Comparison of ENCODE assay signal across 8 cellular contexts in the genomic region with DNA sequence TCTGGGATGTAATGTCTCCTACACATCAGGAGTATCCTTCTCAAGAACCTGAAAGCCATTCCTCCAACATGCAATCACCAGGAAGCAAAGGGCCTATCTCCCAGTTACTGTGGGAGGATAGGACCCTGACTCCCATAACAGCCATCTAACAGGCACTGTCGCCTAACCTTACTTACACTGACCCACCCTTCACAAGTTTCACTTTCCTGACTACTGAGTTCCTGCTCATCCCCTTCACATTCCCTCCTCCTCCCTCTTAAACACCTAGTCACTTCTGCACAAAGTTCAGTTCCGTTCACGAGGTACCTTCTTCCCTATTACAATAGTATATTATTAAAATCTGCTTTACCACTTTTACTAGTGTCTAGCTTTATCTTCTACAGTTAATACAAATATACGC. TPM values are rescaled to one million over a fixed set of nuclear protein-coding genes. Genes with fewer than 3 reads are reported as not detected.
A peak's percentile ranks its signal among the peaks of the same experiment; 100 is the strongest.
DNase-seq lines count a peak whose midpoint lies in the region; ATAC-seq and TF ChIP-seq lines count a peak whose summit lies in the region.

No MANE protein-coding gene starts in this region.

- H3K9me3 Mint-ChIP-seq in activated naive CD4-positive, alpha-beta T cell treated with anti-CD3 and anti-CD28 coated beads for 36 hours, result no peaks in the 10 kb centered on the region
- H3K9me3 Mint-ChIP-seq in activated naive CD4-positive, alpha-beta T cell treated with anti-CD3 and anti-CD28 coated beads, Interleukin-2, amount 50 U/mL, for 72 hours, result no peaks in the 10 kb centered on the region
- H3K9me3 Mint-ChIP-seq in activated CD8-positive, alpha-beta T cell treated with anti-CD3 and anti-CD28 coated beads, Interleukin-2, amount 10 ng/mL, durations not matched to agents 7 days and 5 days (ENCODE audit: insufficient read depth), result no peaks in the 10 kb centered on the region

- H3K4me1 Mint-ChIP-seq in activated naive CD4-positive, alpha-beta T cell treated with anti-CD3 and anti-CD28 coated beads for 36 hours (ENCODE audit: low read depth), result peaks cover 47% of the 10 kb centered on the region
- H3K4me1 Mint-ChIP-seq in activated CD8-positive, alpha-beta T cell treated with anti-CD3 and anti-CD28 coated beads, Interleukin-2, amount 10 ng/mL, durations not matched to agents 7 days and 5 days (ENCODE audit: low read depth), result peaks cover 43% of the 10 kb centered on the region

- peaks cover 27% of the 10 kb centered on the region for H3K36me3 Mint-ChIP-seq in activated naive CD4-positive, alpha-beta T cell treated with anti-CD3 and anti-CD28 coated beads for 36 hours (ENCODE audit: low read depth)
- H3K36me3 Mint-ChIP-seq in activated naive CD4-positive, alpha-beta T cell treated with anti-CD3 and anti-CD28 coated beads, Interleukin-2, amount 50 U/mL, for 72 hours, result peaks cover 22 to 37% of the 10 kb centered on the region in 2 donors
- H3K36me3 Mint-ChIP-seq in activated CD8-positive, alpha-beta T cell treated with anti-CD3 and anti-CD28 coated beads, Interleukin-2, amount 10 ng/mL, durations not matched to agents 7 days and 5 days (ENCODE audit: low read depth), result peaks cover 42% of the 10 kb centered on the region

- in situ Hi-C loops in transverse colon (cut with MboI; ENCODE audit: low pct_ligation_motif_present in 1 of 4, low pct_unique_long_range_greater_than_20kb in 1 of 4, low sequenced_read_pairs in 3 of 4), result loop anchor here in 1 of 4 donors (25.0 kb wide), 1 partner anchor 280 kb away; no protein-coding TSS in a partner anchor

- peak overlapping the region in 3 of 4 donors; percentile 61 to 93 (median 86) for H3K4me3 ChIP-seq in transverse colon

- CTCF ChIA-PET in activated naive CD4-positive, alpha-beta T cell treated with anti-CD3 and anti-CD28 coated beads for 36 hours (lab: Charles Lee), result interaction anchor here (0.9 to 1.4 kb wide), 3 partner anchors 10 to 101 kb away, joined by 3 to 6 read pairs (median 5); no protein-coding TSS in a partner anchor
- CTCF ChIA-PET in activated CD8-positive, alpha-beta T cell treated with anti-CD3 and anti-CD28 coated beads, Interleukin-2, amount 10 ng/mL, durations not matched to agents 7 days and 5 days (lab: Charles Lee), result interaction anchor here (1.0 to 8.1 kb wide), 4 partner anchors 8 to 107 kb away, joined by 3 to 56 read pairs (median 5); no protein-coding TSS in a partner anchor

- H3K36me3 ChIP-seq in transverse colon, result no peaks in the 10 kb centered on the region

- no peak for TF ChIP-seq CTCF in transverse colon (IDR thresholded peaks at IDR 0.05)

- no peaks in the 10 kb centered on the region for H3K27me3 ChIP-seq in transverse colon

- POLR2A ChIA-PET in activated CD8-positive, alpha-beta T cell treated with anti-CD3 and anti-CD28 coated beads, Interleukin-2, amount 10 ng/mL, durations not matched to agents 7 days and 5 days (lab: Charles Lee), result interaction anchor here (1.4 to 2.7 kb wide), 3 partner anchors 8 to 15 kb away, joined by 3 to 10 read pairs (median 4); no protein-coding TSS in a partner anchor

- WGBS in transverse colon (ENCODE audit: low coverage in 1 of 2), 2 donors, result 39 to 44% methylated on average over 3 to 4 of the region's 4 CpGs

- no peak for ATAC-seq in activated naive CD4-positive, alpha-beta T cell treated with anti-CD3 and anti-CD28 coated beads, Interleukin-2, amount 50 U/mL, for 72 hours
- ATAC-seq in activated CD8-positive, alpha-beta T cell treated with anti-CD3 and anti-CD28 coated beads, Interleukin-2, amount 10 ng/mL, durations not matched to agents 7 days and 5 days, result no peak
- ATAC-seq in HG02571 (IDR thresholded peaks at IDR 0.05; ENCODE audit: unreplicated experiment), result no peak

- DNase-seq in activated naive CD4-positive, alpha-beta T cell treated with anti-CD3 and anti-CD28 coated beads for 36 hours, result no peak
- no peak for DNase-seq in activated naive CD4-positive, alpha-beta T cell treated with anti-CD3 and anti-CD28 coated beads, Interleukin-2, amount 50 U/mL, for 72 hours (ENCODE audit: low spot score in 2 of 2)
- no peak for DNase-seq in activated CD8-positive, alpha-beta T cell treated with anti-CD3 and anti-CD28 coated beads, Interleukin-2, amount 10 ng/mL, durations not matched to agents 7 days and 5 days
- DNase-seq in kidney tubule cell (ENCODE audit: low spot score) (peak; percentile 4), transverse colon (no peak), head of caudate nucleus (no peak), NCI-H1092 (lab: John Stamatoyannopoulos, UW) (no peak)

- no peaks in the 10 kb centered on the region for H3K9me3 ChIP-seq in transverse colon

- peaks cover 18 to 44% (median 29%) of the 10 kb centered on the region in 4 donors for H3K4me1 ChIP-seq in transverse colon

- intact Hi-C loops in activated naive CD4-positive, alpha-beta T cell treated with anti-CD3 and anti-CD28 coated beads for 36 hours (cut with micrococcal nuclease), result loop anchor here (5.0 kb wide), 1 partner anchor 1410 kb away; the partner anchor contains the start of gene MMD
- intact Hi-C loops in transverse colon (cut with DNase I; ENCODE audit: low total_unique reads), result no loop called here
- intact Hi-C loops in head of caudate nucleus (cut with DNase I), result loop anchor here (5.0 to 10.0 kb wide), 2 partner anchors 80 to 132 kb away; partner anchors contain the start of genes COIL and TRIM25

- TF ChIP-seq EP300 in transverse colon (IDR thresholded peaks at IDR 0.05; ENCODE audit: low read depth), result no peak

- peak overlapping the region; percentile 91 to 94 (median 93) for H3K27ac ChIP-seq in transverse colon

- H3K27ac Mint-ChIP-seq in activated naive CD4-positive, alpha-beta T cell treated with anti-CD3 and anti-CD28 coated beads for 36 hours, result peak overlapping the region; percentile 1
- H3K27ac Mint-ChIP-seq in activated naive CD4-positive, alpha-beta T cell treated with anti-CD3 and anti-CD28 coated beads, Interleukin-2, amount 50 U/mL, for 72 hours, result peak overlapping the region in 1 of 2 donors; percentile 83
- H3K27ac Mint-ChIP-seq in activated CD8-positive, alpha-beta T cell treated with anti-CD3 and anti-CD28 coated beads, Interleukin-2, amount 10 ng/mL, durations not matched to agents 7 days and 5 days, result peak overlapping the region; percentile 21

- H3K27me3 Mint-ChIP-seq in activated naive CD4-positive, alpha-beta T cell treated with anti-CD3 and anti-CD28 coated beads for 36 hours (ENCODE audit: low read depth), result no peaks in the 10 kb centered on the region
- H3K27me3 Mint-ChIP-seq in activated CD8-positive, alpha-beta T cell treated with anti-CD3 and anti-CD28 coated beads, Interleukin-2, amount 10 ng/mL, durations not matched to agents 7 days and 5 days (ENCODE audit: low read depth), result no peaks in the 10 kb centered on the region

- no peak for TF ChIP-seq POLR2A in transverse colon (IDR thresholded peaks at IDR 0.05)

- H3K4me3 Mint-ChIP-seq in activated naive CD4-positive, alpha-beta T cell treated with anti-CD3 and anti-CD28 coated beads for 36 hours, result peak overlapping the region; percentile 68
- peak overlapping the region; percentile 87 for H3K4me3 Mint-ChIP-seq in activated CD8-positive, alpha-beta T cell treated with anti-CD3 and anti-CD28 coated beads, Interleukin-2, amount 10 ng/mL, durations not matched to agents 7 days and 5 days

RNA-seq across cellular contexts. Expression of gene C17orf67, which starts 1.3 kb away (rescaled TPM):
- 1 to 10 TPM; 1.9 to 2.2 TPM for total RNA-seq in activated naive CD4-positive, alpha-beta T cell treated with anti-CD3 and anti-CD28 coated beads for 36 hours
- total RNA-seq in activated naive CD4-positive, alpha-beta T cell treated with anti-CD3 and anti-CD28 coated beads, Interleukin-2, amount 50 U/mL, for 72 hours, result 1 to 10 TPM; 2.5 to 3.5 TPM
- 1 to 10 TPM; 3.1 to 3.2 TPM for total RNA-seq in activated CD8-positive, alpha-beta T cell treated with anti-CD3 and anti-CD28 coated beads, Interleukin-2, amount 10 ng/mL, durations not matched to agents 7 days and 5 days
- total RNA-seq in transverse colon, result 1 to 10 TPM in 1 of 4 donors, under 1 TPM in 1, not detected in 2; 0.27 to 1.3 TPM

RNA-seq across cellular contexts. Expression of gene DGKE, which starts 1.5 kb away (rescaled TPM):
- 10 to 100 TPM; 18.1 to 18.4 TPM for total RNA-seq in activated naive CD4-positive, alpha-beta T cell treated with anti-CD3 and anti-CD28 coated beads for 36 hours
- 10 to 100 TPM; 29.8 to 30.0 TPM for total RNA-seq in activated naive CD4-positive, alpha-beta T cell treated with anti-CD3 and anti-CD28 coated beads, Interleukin-2, amount 50 U/mL, for 72 hours
- total RNA-seq in activated CD8-positive, alpha-beta T cell treated with anti-CD3 and anti-CD28 coated beads, Interleukin-2, amount 10 ng/mL, durations not matched to agents 7 days and 5 days, result 10 to 100 TPM; 30.8 to 31.1 TPM
- 10 to 100 TPM in 2 of 4 donors, 1 to 10 TPM in 2; 2.6 to 35.9 (median 11.4) TPM for total RNA-seq in transverse colon
